2 cellular contexts compared by ENCODE assay signal in genomic region chr7:99237876-99238275, GRCh38. TPM values are rescaled to one million over a fixed set of nuclear protein-coding genes. Genes with fewer than 3 reads are reported as not detected.
"Had no signal": no experiment of that assay in that cellular context is flagged by ENCODE, and none has a peak within 500 bp of the region (broad histone marks: within the 10 kb centered on the region; RNA-seq: fewer than 3 reads in every experiment).

No MANE protein-coding gene starts in this region.

RNA-seq across cellular contexts. Expression of gene KPNA7, which starts 30.0 kb away (rescaled TPM):
- total RNA-seq: G401, GM12878 had no signal

RNA-seq across cellular contexts. Expression of gene MYH16, which starts 34.8 kb away (rescaled TPM):
- total RNA-seq: G401 had no signal
